In genomic region chr1:56645663-56646330, GRCh38 we compare ENCODE assay signal across 8 cellular contexts. TPM values are rescaled to one million over a fixed set of nuclear protein-coding genes. Genes with fewer than 3 reads are reported as not detected.
DNase-seq lines count a peak whose midpoint lies in the region; ATAC-seq and TF ChIP-seq lines count a peak whose summit lies in the region.

No MANE protein-coding gene starts in this region.

- TF ChIP-seq POLR2A in Peyer's patch (IDR thresholded peaks at IDR 0.05) = no peak
- TF ChIP-seq POLR2A in GM18505 (IDR thresholded peaks at IDR 0.05; ENCODE audit: borderline replicate concordance, extremely low read depth, insufficient read depth, insufficient read length) = no peak

- peaks cover 2% of the 10 kb centered on the region for H3K4me1 Mint-ChIP-seq in activated CD4-positive, alpha-beta T cell treated with anti-CD3 and anti-CD28 coated beads, Interleukin-2, amount 10 ng/mL, durations not matched to agents 24 days and 14 days

- ATAC-seq in GM18505 (IDR thresholded peaks at IDR 0.05; ENCODE audit: unreplicated experiment) = no peak

- H3K4me1 ChIP-seq in Peyer's patch = peaks cover 0 to 9% (median 0%) of the 10 kb centered on the region in 4 donors

- no peaks in the 10 kb centered on the region for H3K9me2 ChIP-seq in neural cell (ENCODE audit: insufficient read depth, low read length)

- peak overlapping the region; percentile 57 for H2AFZ ChIP-seq in neural cell (ENCODE audit: low read depth, low read length)

- H3K9me3 ChIP-seq in Peyer's patch = no peaks in the 10 kb centered on the region
- no peaks in the 10 kb centered on the region for H3K9me3 ChIP-seq in neural cell (ENCODE audit: low read length)

- no peaks in the 10 kb centered on the region for H3K36me3 Mint-ChIP-seq in activated CD4-positive, alpha-beta T cell treated with anti-CD3 and anti-CD28 coated beads, Interleukin-2, amount 10 ng/mL, durations not matched to agents 24 days and 14 days (ENCODE audit: low read depth)

- peak; percentile 53 for DNase-seq in activated CD4-positive, alpha-beta T cell treated with anti-CD3 and anti-CD28 coated beads, Interleukin-2, amount 10 ng/mL, durations not matched to agents 24 days and 14 days
- no peak for DNase-seq in activated CD4-positive, alpha-beta T cell treated with anti-CD3 and anti-CD28 coated beads for 1 hour
- peak in 1 of 3 donors; percentile 47 for DNase-seq in Peyer's patch
- DNase-seq in fibroblast of pulmonary artery (ENCODE audit: low read depth) = no peak
- DNase-seq in SIG-M5 treated with dmso at 0.1 percent for 504 hours (lab: John Stamatoyannopoulos, UW; ENCODE audit: unreplicated experiment) = no peak
- no peak for DNase-seq in COLO668 (lab: John Stamatoyannopoulos, UW; ENCODE audit: unreplicated experiment)

- peak overlapping the region; percentile 75 for H3K9ac ChIP-seq in neural cell (ENCODE audit: low read length)

- H3K27ac Mint-ChIP-seq in activated CD4-positive, alpha-beta T cell treated with anti-CD3 and anti-CD28 coated beads, Interleukin-2, amount 10 ng/mL, durations not matched to agents 24 days and 14 days = no peak overlapping the region

- intact Hi-C loops in activated CD4-positive, alpha-beta T cell treated with anti-CD3 and anti-CD28 coated beads, Interleukin-2, amount 10 ng/mL, durations not matched to agents 24 days and 14 days (cut with micrococcal nuclease) = no loop called here

- H3K9me3 Mint-ChIP-seq in activated CD4-positive, alpha-beta T cell treated with anti-CD3 and anti-CD28 coated beads, Interleukin-2, amount 10 ng/mL, durations not matched to agents 24 days and 14 days = no peaks in the 10 kb centered on the region

- H4K20me1 ChIP-seq in neural cell (ENCODE audit: insufficient read depth) = no peaks in the 10 kb centered on the region

- no peaks in the 10 kb centered on the region for H3F3A ChIP-seq in neural cell (ENCODE audit: insufficient read depth, low read length, poor library complexity, severe bottlenecking)

- H3K27ac ChIP-seq in Peyer's patch (peak overlapping the region in 2 of 4 donors; percentile 57 to 75), neural cell (ENCODE audit: low read length) (no peak overlapping the region)

- no peak for TF ChIP-seq CTCF in Peyer's patch (IDR thresholded peaks at IDR 0.05)
- TF ChIP-seq CTCF in fibroblast of pulmonary artery (IDR thresholded peaks at IDR 0.05; ENCODE audit: low read length, missing control alignments) = no peak
- no peak for TF ChIP-seq CTCF in neural cell (IDR thresholded peaks at IDR 0.05; ENCODE audit: poor library complexity, severe bottlenecking)

- H3K4me2 ChIP-seq in neural cell (ENCODE audit: low read length) = peak overlapping the region; percentile 91

- TF ChIP-seq RAD21 in neural cell (conservative IDR thresholded peaks at IDR 0.05) = no peak

- H3K27me3 ChIP-seq in Peyer's patch (peaks cover 0 to 8% of the 10 kb centered on the region in 2 donors), neural cell (ENCODE audit: insufficient read depth, low read depth, low read length) (no peaks in the 10 kb centered on the region)

- peak overlapping the region; percentile 1 for H3K4me3 Mint-ChIP-seq in activated CD4-positive, alpha-beta T cell treated with anti-CD3 and anti-CD28 coated beads, Interleukin-2, amount 10 ng/mL, durations not matched to agents 24 days and 14 days

- no peak for TF ChIP-seq EP300 in neural cell (conservative IDR thresholded peaks at IDR 0.05; ENCODE audit: poor library complexity, severe bottlenecking)

- H3K36me3 ChIP-seq in Peyer's patch = no peaks in the 10 kb centered on the region
- H3K36me3 ChIP-seq in neural cell (ENCODE audit: insufficient read depth, low read length) = no peaks in the 10 kb centered on the region

- peaks cover 41% of the 10 kb centered on the region for H3K27me3 Mint-ChIP-seq in activated CD4-positive, alpha-beta T cell treated with anti-CD3 and anti-CD28 coated beads, Interleukin-2, amount 10 ng/mL, durations not matched to agents 24 days and 14 days

- H3K4me3 ChIP-seq in Peyer's patch (peak overlapping the region; percentile 38 to 78 (median 55)), fibroblast of pulmonary artery (replicated peaks; ENCODE audit: low read depth, low read length) (peak overlapping the region; percentile 53), neural cell (ENCODE audit: low read length) (peak overlapping the region; percentile 92)

- peaks cover 19% of the 10 kb centered on the region for H3K79me2 ChIP-seq in neural cell (replicated peaks; ENCODE audit: insufficient read depth, low read length)

TF ChIP-seq in neural cell, 6 proteins besides CTCF, POLR2A, EP300 and RAD21:
- TF ChIP-seq TAF1 (IDR thresholded peaks at IDR 0.05; ENCODE audit: low read depth) (peak; percentile 1), MXI1 (conservative IDR thresholded peaks at IDR 0.05; ENCODE audit: poor library complexity, severe bottlenecking) (peak; percentile 32), SMC3 (conservative IDR thresholded peaks at IDR 0.05; ENCODE audit: poor library complexity) (no peak)

RNA-seq across cellular contexts. Expression of gene PRKAA2, which starts 0.7 kb away (rescaled TPM):
- total RNA-seq in activated CD4-positive, alpha-beta T cell treated with anti-CD3 and anti-CD28 coated beads, Interleukin-2, amount 10 ng/mL, durations not matched to agents 24 days and 14 days = not detected in 2 replicates
- 1 to 10 TPM in 3 of 4 donors, under 1 TPM in 1; 0.53 to 2.4 (median 1.4) TPM for total RNA-seq in Peyer's patch
- polyA plus RNA-seq in neural cell = 18.5 and 20.0 TPM in 2 replicates
- polyA minus RNA-seq in neural cell = 40.4 and 45.5 TPM in 2 replicates
